Comparison of ENCODE assay signal across 29 cellular contexts in the genomic region with DNA sequence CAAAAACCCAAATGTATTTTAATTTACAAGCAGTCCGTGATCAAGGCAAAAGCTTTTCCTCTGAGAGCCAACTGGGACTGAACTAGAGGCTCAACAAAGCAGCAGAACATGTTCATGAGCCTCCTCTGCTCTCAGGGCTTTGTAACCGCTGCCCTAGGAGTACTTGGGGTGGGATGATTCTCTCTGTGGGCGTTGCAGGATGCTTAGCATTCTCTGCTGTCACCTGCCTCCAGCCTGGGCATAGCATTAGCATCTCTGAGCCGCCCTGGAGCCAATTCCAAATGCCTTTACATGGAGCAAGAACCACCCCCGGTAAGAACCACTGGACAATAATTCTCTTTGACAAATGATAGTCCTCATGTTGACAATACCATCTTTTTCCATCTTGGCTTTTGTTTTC.
"Had no signal": no experiment of that assay in that cellular context is flagged by ENCODE, and none has a peak within 500 bp of the region (broad histone marks: within the 10 kb centered on the region; RNA-seq: fewer than 3 reads in every experiment).

No MANE protein-coding gene starts in this region.

- H3K4me1 Mint-ChIP-seq: activated CD4-positive, alpha-beta T cell treated with anti-CD3 and anti-CD28 coated beads for 36 hours; activated CD8-positive, alpha-beta memory T cell treated with anti-CD3 and anti-CD28 coated beads, Interleukin-2, amount 10 ng/mL, durations not matched to agents 7 days and 5 days; activated naive CD8-positive, alpha-beta T cell treated with anti-CD3 and anti-CD28 coated beads for 36 hours; immature natural killer cell; natural killer cell had no signal

- H3K27ac ChIP-seq: adrenal gland, body of pancreas, epithelial cell of prostate, esophagus squamous epithelium, heart right ventricle, spleen, testis, transverse colon, uterus had no signal

- H3K36me3 ChIP-seq: adrenal gland, esophagus squamous epithelium, heart right ventricle, spleen, transverse colon, uterus had no signal

- H3K9me3 Mint-ChIP-seq: immature natural killer cell had no signal

- H3K9me3 ChIP-seq: adrenal gland, body of pancreas, testis, transverse colon, uterus had no signal

- H3K27me3 ChIP-seq: adrenal gland, body of pancreas, esophagus squamous epithelium, testis, transverse colon, uterus had no signal

- H3K36me3 Mint-ChIP-seq: activated CD8-positive, alpha-beta memory T cell treated with anti-CD3 and anti-CD28 coated beads, Interleukin-2, amount 10 ng/mL, durations not matched to agents 7 days and 5 days; activated naive CD8-positive, alpha-beta T cell treated with anti-CD3 and anti-CD28 coated beads for 36 hours; immature natural killer cell; natural killer cell had no signal

- H3K27ac Mint-ChIP-seq: activated CD4-positive, alpha-beta T cell treated with anti-CD3 and anti-CD28 coated beads for 36 hours; activated CD8-positive, alpha-beta memory T cell treated with anti-CD3 and anti-CD28 coated beads, Interleukin-2, amount 10 ng/mL, durations not matched to agents 7 days and 5 days; activated CD8-positive, alpha-beta T cell treated with anti-CD3 and anti-CD28 coated beads, Interleukin-2, amount 10 ng/mL, durations not matched to agents 7 days and 5 days; activated naive CD8-positive, alpha-beta T cell treated with anti-CD3 and anti-CD28 coated beads for 36 hours; activated T-cell treated with anti-CD3 and anti-CD28 coated beads, Interleukin-2, amount 50 U/mL, for 72 hours; immature natural killer cell; natural killer cell; T-helper 2 cell treated with Interferon-gamma antibody and Interleukin-4, amounts not matched to agents 5 μg/mL and 100 μg/mL, for 36 hours had no signal

- DNase-seq: activated CD4-positive, alpha-beta T cell treated with anti-CD3 and anti-CD28 coated beads for 36 hours; activated CD4-positive, CD25-positive, alpha-beta regulatory T cell; activated CD8-positive, alpha-beta memory T cell treated with anti-CD3 and anti-CD28 coated beads, Interleukin-2, amount 10 ng/mL, durations not matched to agents 7 days and 5 days; activated CD8-positive, alpha-beta T cell treated with anti-CD3 and anti-CD28 coated beads, Interleukin-2, amount 10 ng/mL, durations not matched to agents 7 days and 5 days; activated naive CD4-positive, alpha-beta T cell treated with Interleukin-2 at 50 U/mL for 16 hours; activated naive CD8-positive, alpha-beta T cell treated with anti-CD3 and anti-CD28 coated beads for 36 hours; activated T-cell treated with anti-CD3 and anti-CD28 coated beads, Interleukin-2, amount 50 U/mL, for 72 hours; adrenal gland; aorta; body of pancreas; dermis blood vessel endothelial cell; effector CD4-positive, alpha-beta T cell; esophagus squamous epithelium; foreskin melanocyte; heart right ventricle; immature natural killer cell; midbrain; natural killer cell; posterior cingulate gyrus; right cardiac atrium; spleen; stimulated activated CD4-positive, alpha-beta T cell treated with anti-CD3 and anti-CD28 coated beads, Interleukin-2, amount 100 ng/mL, for 48 hours; stimulated activated naive CD4-positive, alpha-beta T cell treated with Interleukin-2 at 50 U/mL for 16 hours; T-helper 1 cell; testis; transverse colon; uterus had no signal

- ATAC-seq: activated CD4-positive, alpha-beta T cell treated with anti-CD3 and anti-CD28 coated beads for 36 hours; activated CD8-positive, alpha-beta memory T cell treated with anti-CD3 and anti-CD28 coated beads, Interleukin-2, amount 10 ng/mL, durations not matched to agents 7 days and 5 days; activated CD8-positive, alpha-beta T cell treated with anti-CD3 and anti-CD28 coated beads, Interleukin-2, amount 10 ng/mL, durations not matched to agents 7 days and 5 days; activated T-cell treated with anti-CD3 and anti-CD28 coated beads, Interleukin-2, amount 50 U/mL, for 72 hours; body of pancreas; heart right ventricle; natural killer cell; right cardiac atrium had no signal

- H3K4me1 ChIP-seq: adrenal gland, body of pancreas, esophagus squamous epithelium, heart right ventricle, spleen, testis, transverse colon, uterus had no signal

- H3K4me3 Mint-ChIP-seq: activated CD4-positive, alpha-beta T cell treated with anti-CD3 and anti-CD28 coated beads for 36 hours; activated CD8-positive, alpha-beta memory T cell treated with anti-CD3 and anti-CD28 coated beads, Interleukin-2, amount 10 ng/mL, durations not matched to agents 7 days and 5 days; activated CD8-positive, alpha-beta T cell treated with anti-CD3 and anti-CD28 coated beads, Interleukin-2, amount 10 ng/mL, durations not matched to agents 7 days and 5 days; activated naive CD8-positive, alpha-beta T cell treated with anti-CD3 and anti-CD28 coated beads for 36 hours; activated T-cell treated with anti-CD3 and anti-CD28 coated beads, Interleukin-2, amount 50 U/mL, for 72 hours; immature natural killer cell; natural killer cell; T-helper 2 cell treated with Interferon-gamma antibody and Interleukin-4, amounts not matched to agents 5 μg/mL and 100 μg/mL, for 36 hours had no signal

- H3K4me3 ChIP-seq: adrenal gland, body of pancreas, esophagus squamous epithelium, heart right ventricle, spleen, testis, transverse colon, uterus had no signal

- H3K27me3 Mint-ChIP-seq: activated CD8-positive, alpha-beta memory T cell treated with anti-CD3 and anti-CD28 coated beads, Interleukin-2, amount 10 ng/mL, durations not matched to agents 7 days and 5 days had no signal
